ENCODE assay signal across 7 cellular contexts in genomic region chr6:40082278-40083043, GRCh38.
"Had no signal": no experiment of that assay in that cellular context is flagged by ENCODE, and none has a peak within 500 bp of the region (broad histone marks: within the 10 kb centered on the region; RNA-seq: fewer than 3 reads in every experiment).

No MANE protein-coding gene starts in this region.

- H3K4me2 ChIP-seq: GM23338 had no signal

- DNase-seq: H9, HCEC 1CT, IMR-90 had no signal

- H3K4me3 ChIP-seq: GM23338 had no signal

- H2AFZ ChIP-seq: GM23338 had no signal

- FAIRE-seq: H1, H54, HTR-8/SVneo had no signal
